Comparison of ENCODE assay signal across 8 cellular contexts in genomic region chr1:25615563-25616079, GRCh38. TPM values are rescaled to one million over a fixed set of nuclear protein-coding genes. Genes with fewer than 3 reads are reported as not detected.
DNase-seq lines count a peak whose midpoint lies in the region; ATAC-seq, FAIRE-seq and TF ChIP-seq lines count a peak whose summit lies in the region.

No MANE protein-coding gene starts in this region.

- H3K4me1 Mint-ChIP-seq in CD8-positive, alpha-beta memory T cell = peaks cover 45 to 51% (median 50%) of the 10 kb centered on the region in 3 donors

- peaks cover 0 to 1% of the 10 kb centered on the region in 2 donors for H3K27me3 Mint-ChIP-seq in CD8-positive, alpha-beta memory T cell

- DNase-seq in CD8-positive, alpha-beta memory T cell = no peak
- DNase-seq in HTR-8/SVneo (ENCODE audit: insufficient read length, low spot score) (no peak), breast epithelium (ENCODE audit: low spot score in 2 of 2) (no peak), mucosa of descending colon (no peak), ACHN (no peak), NCI-H2107 treated with DMSO at 0.1 percent for 48 hours (lab: John Stamatoyannopoulos, UW; ENCODE audit: unreplicated experiment) (no peak)

- POLR2A ChIA-PET in CD8-positive, alpha-beta memory T cell (lab: Charles Lee) = interaction anchor here (0.5 to 2.1 kb wide), 3 partner anchors 50 to 375 kb away, joined by 3 to 6 read pairs (median 4); no protein-coding TSS in a partner anchor

- peak overlapping the region; percentile 76 to 89 (median 82) for H3K4me3 Mint-ChIP-seq in CD8-positive, alpha-beta memory T cell

- in situ Hi-C loops in ACHN (cut with HindIII; ENCODE audit: low pct_ligation_motif_present, low pct_unique_long_range_greater_than_20kb, low sequenced_read_pairs) = no loop called here

- intact Hi-C loops in breast epithelium (cut with DNase I; ENCODE audit: low total_unique reads) = loop anchor here (10.0 kb wide), 1 partner anchor 189 kb away; the partner anchor contains the start of gene SELENON
- intact Hi-C loops in mucosa of descending colon (cut with DNase I, micrococcal nuclease) = loop anchor here in 1 of 2 donors (10.0 kb wide), 1 partner anchor 179 kb away; no protein-coding TSS in a partner anchor

- TF ChIP-seq POLR2A in breast epithelium (IDR thresholded peaks at IDR 0.05) = no peak

- peak; percentile 15 for ATAC-seq in mucosa of descending colon
- ATAC-seq in HG03175 (IDR thresholded peaks at IDR 0.05; ENCODE audit: unreplicated experiment) = no peak
- no peak for ATAC-seq in HG03159 (IDR thresholded peaks at IDR 0.05; ENCODE audit: unreplicated experiment)

- no peaks in the 10 kb centered on the region for H3K9me3 Mint-ChIP-seq in CD8-positive, alpha-beta memory T cell

- TF ChIP-seq CTCF in breast epithelium (IDR thresholded peaks at IDR 0.05) = no peak
- no peak for TF ChIP-seq CTCF in mucosa of descending colon (IDR thresholded peaks at IDR 0.05)

- peak overlapping the region; percentile 58 to 92 (median 90) for H3K27ac Mint-ChIP-seq in CD8-positive, alpha-beta memory T cell

- H3K4me3 ChIP-seq in CD8-positive, alpha-beta memory T cell (ENCODE audit: low read length) = peak overlapping the region; percentile 48
- peak overlapping the region; percentile 46 to 86 (median 81) for H3K4me3 ChIP-seq in breast epithelium
- no peak overlapping the region for H3K4me3 ChIP-seq in mucosa of descending colon

- no peaks in the 10 kb centered on the region for H3K9me3 ChIP-seq in CD8-positive, alpha-beta memory T cell (ENCODE audit: low read length)
- H3K9me3 ChIP-seq in breast epithelium = no peaks in the 10 kb centered on the region
- no peaks in the 10 kb centered on the region for H3K9me3 ChIP-seq in mucosa of descending colon

- peaks cover 41% of the 10 kb centered on the region for H3K4me1 ChIP-seq in CD8-positive, alpha-beta memory T cell (ENCODE audit: insufficient read depth, low read length)
- H3K4me1 ChIP-seq in breast epithelium (no peaks in the 10 kb centered on the region), mucosa of descending colon (ENCODE audit: low read depth) (peaks cover 17% of the 10 kb centered on the region)

- no peaks in the 10 kb centered on the region for H3K36me3 ChIP-seq in CD8-positive, alpha-beta memory T cell (ENCODE audit: insufficient read depth, low read length)
- H3K36me3 ChIP-seq in breast epithelium (no peaks in the 10 kb centered on the region), mucosa of descending colon (ENCODE audit: low read depth) (no peaks in the 10 kb centered on the region)

- CTCF ChIA-PET in CD8-positive, alpha-beta memory T cell (lab: Charles Lee) = interaction anchor here (0.7 kb wide), 1 partner anchor 159 kb away, joined by 3 read pairs; no protein-coding TSS in a partner anchor

- no peak overlapping the region for H3K27ac ChIP-seq in CD8-positive, alpha-beta memory T cell (ENCODE audit: low read depth, low read length)
- peak overlapping the region; percentile 77 for H3K27ac ChIP-seq in breast epithelium

- peak; percentile 33 for FAIRE-seq in HTR-8/SVneo (lab: Jason Lieb, UNC)

- no peaks in the 10 kb centered on the region for H3K27me3 ChIP-seq in CD8-positive, alpha-beta memory T cell (ENCODE audit: insufficient read depth, low read length, poor library complexity, severe bottlenecking)
- H3K27me3 ChIP-seq in breast epithelium = no peaks in the 10 kb centered on the region

- peaks cover 0 to 3% (median 0%) of the 10 kb centered on the region in 3 donors for H3K36me3 Mint-ChIP-seq in CD8-positive, alpha-beta memory T cell

RNA-seq across cellular contexts. Expression of gene MAN1C1, which starts 1.0 kb away (rescaled TPM):
- 1 to 10 TPM; 2.8 to 3.6 TPM for total RNA-seq in CD8-positive, alpha-beta memory T cell
- 5.6 TPM for polyA plus RNA-seq in CD8-positive, alpha-beta memory T cell
- total RNA-seq in breast epithelium (10 to 100 TPM in 1 of 3 donors, 1 to 10 TPM in 2; 6.7 to 13.8 (median 6.9) TPM), mucosa of descending colon (10 to 100 TPM in 1 of 3 donors, 1 to 10 TPM in 2; 2.5 to 22.0 (median 6.1) TPM)
